ENCODE assay signal across 22 cellular contexts in the genomic region with DNA sequence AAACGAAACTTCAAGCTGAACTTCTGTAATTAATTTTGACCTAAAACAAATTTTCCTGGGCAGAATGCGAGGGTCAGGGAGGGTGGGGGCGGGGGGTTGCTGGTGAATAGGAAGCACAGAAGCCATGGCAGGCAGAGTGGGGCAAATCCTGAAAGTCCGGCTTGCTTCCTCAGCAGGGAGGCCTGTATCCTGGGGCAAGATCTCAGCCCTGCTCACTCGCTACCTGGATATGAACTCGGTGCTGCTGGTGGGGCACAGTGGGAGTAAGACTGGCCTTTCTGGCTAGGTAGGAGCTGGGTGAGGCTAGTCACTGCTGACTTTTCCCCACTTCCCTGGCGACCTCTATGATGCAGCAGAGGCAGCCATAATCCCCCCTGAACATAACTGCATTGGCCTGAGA.
"Had no signal": no experiment of that assay in that cellular context is flagged by ENCODE, and none has a peak within 500 bp of the region (broad histone marks: within the 10 kb centered on the region; RNA-seq: fewer than 3 reads in every experiment).

No MANE protein-coding gene starts in this region.

- ATAC-seq: left ventricle myocardium superior; lower lobe of right lung; mucosa of descending colon; natural killer cell treated with Interleukin-12 subunit alpha and Interleukin-12 subunit beta and Interleukin-15 and Interleukin-18, amount 100 ng/mL, for 72 hours; right cardiac atrium; stimulated activated memory B cell treated with anti-CD40 and anti-IgM and Interleukin-4, amounts not matched to agents 10 μg/mL and 1 μg/mL and 100 μg/mL, for 72 hours; stimulated activated naive CD8-positive, alpha-beta T cell treated with anti-CD3 and anti-CD28 coated beads, Interleukin-15, Interleukin-2, amounts not matched to agents 100 U/mL and 50 U/mL, for 24 hours had no signal

- H3K4me1 Mint-ChIP-seq: naive B cell; neural crest cell; stimulated activated memory B cell treated with anti-CD40 and anti-IgM and Interleukin-4, amounts not matched to agents 10 μg/mL and 1 μg/mL and 100 μg/mL, for 72 hours had no signal

- DNase-seq: colonic mucosa; dermis blood vessel endothelial cell; effector memory CD4-positive, alpha-beta T cell; hypothalamus; left ventricle myocardium superior; lower lobe of right lung; mucosa of descending colon; naive B cell; nucleus accumbens; right cardiac atrium; sigmoid colon; stimulated activated CD4-positive, alpha-beta T cell treated with anti-CD3 and anti-CD28 coated beads, Interleukin-4, amount 100 ng/mL, for 4 hours; stimulated activated naive CD8-positive, alpha-beta T cell treated with anti-CD3 and anti-CD28 coated beads, Interleukin-15, Interleukin-2, amounts not matched to agents 100 U/mL and 50 U/mL, for 24 hours; substantia nigra; testis; tibial artery; upper lobe of left lung had no signal

- H3K4me3 ChIP-seq: colonic mucosa, lower lobe of right lung, mucosa of descending colon, prostate gland, sigmoid colon, testis, tibial artery, upper lobe of left lung had no signal

- H3K27me3 ChIP-seq: colonic mucosa, sigmoid colon, tibial artery, upper lobe of left lung had no signal

- H3K36me3 ChIP-seq: colonic mucosa, lower lobe of right lung, prostate gland, sigmoid colon, tibial artery, upper lobe of left lung had no signal

- H3K4me1 ChIP-seq: colonic mucosa, lower lobe of right lung, prostate gland, sigmoid colon, testis, upper lobe of left lung had no signal

- H3K27ac Mint-ChIP-seq: mesothelial cell of epicardium; naive B cell; natural killer cell treated with Interleukin-12 subunit alpha and Interleukin-12 subunit beta and Interleukin-15 and Interleukin-18, amount 100 ng/mL, for 72 hours; stimulated activated memory B cell treated with anti-CD40 and anti-IgM and Interleukin-4, amounts not matched to agents 10 μg/mL and 1 μg/mL and 100 μg/mL, for 72 hours had no signal

- H3K27ac ChIP-seq: colonic mucosa, lower lobe of right lung, prostate gland, sigmoid colon, testis, tibial artery, upper lobe of left lung had no signal

- H3K36me3 Mint-ChIP-seq: mesothelial cell of epicardium; naive B cell; natural killer cell treated with Interleukin-12 subunit alpha and Interleukin-12 subunit beta and Interleukin-15 and Interleukin-18, amount 100 ng/mL, for 72 hours; stimulated activated memory B cell treated with anti-CD40 and anti-IgM and Interleukin-4, amounts not matched to agents 10 μg/mL and 1 μg/mL and 100 μg/mL, for 72 hours had no signal

- H3K4me3 Mint-ChIP-seq: mesothelial cell of epicardium; naive B cell; natural killer cell treated with Interleukin-12 subunit alpha and Interleukin-12 subunit beta and Interleukin-15 and Interleukin-18, amount 100 ng/mL, for 72 hours; neural crest cell; stimulated activated memory B cell treated with anti-CD40 and anti-IgM and Interleukin-4, amounts not matched to agents 10 μg/mL and 1 μg/mL and 100 μg/mL, for 72 hours had no signal

- H3K9me3 Mint-ChIP-seq: stimulated activated memory B cell treated with anti-CD40 and anti-IgM and Interleukin-4, amounts not matched to agents 10 μg/mL and 1 μg/mL and 100 μg/mL, for 72 hours had no signal

- H3K27me3 Mint-ChIP-seq: naive B cell; natural killer cell treated with Interleukin-12 subunit alpha and Interleukin-12 subunit beta and Interleukin-15 and Interleukin-18, amount 100 ng/mL, for 72 hours; stimulated activated memory B cell treated with anti-CD40 and anti-IgM and Interleukin-4, amounts not matched to agents 10 μg/mL and 1 μg/mL and 100 μg/mL, for 72 hours had no signal

- H3K9me3 ChIP-seq: colonic mucosa, lower lobe of right lung, prostate gland, sigmoid colon, testis, tibial artery, upper lobe of left lung had no signal
